In genomic region chr3:161220850-161221753, GRCh38 we compare ENCODE assay signal across 8 cellular contexts.
A peak's percentile ranks its signal among the peaks of the same experiment; 100 is the strongest.
DNase-seq lines count a peak whose midpoint lies in the region; ATAC-seq lines count a peak whose summit lies in the region.

TSS of gene NMD3 (plus strand) at chr3:161221311. CDS start at chr3:161222014, 703 bp downstream.

- peak within 1 kb of the TSS; percentile 73 for H3K27ac ChIP-seq in cingulate gyrus (ENCODE audit: low read depth, low read length)
- peak within 1 kb of the TSS; percentile 77 for H3K27ac ChIP-seq in layer of hippocampus (ENCODE audit: low read depth, low read length)

- H3K27me3 ChIP-seq in layer of hippocampus (ENCODE audit: control insufficient read depth, insufficient read depth, low read length): no peaks in the 10 kb centered on the region

- peak; percentile 98 for ATAC-seq in HG03442 (IDR thresholded peaks at IDR 0.05; ENCODE audit: unreplicated experiment)

- DNase-seq in Ammon's horn (ENCODE audit: low spot score) (peak; percentile 96), GM19238 (ENCODE audit: insufficient read length, low spot score) (peak; percentile 83), NCI-H524 (lab: John Stamatoyannopoulos, UW) (peak; percentile 94 to 96)
- peak; percentile 90 to 95 for DNase-seq in activated CD4-positive, alpha-beta T cell treated with anti-CD3 and anti-CD28 coated beads for 4 hours
- DNase-seq in stimulated activated CD4-positive, alpha-beta T cell treated with anti-CD3 and anti-CD28 coated beads, Interleukin-1b, Interleukin-23, amount 100 ng/mL, for 4 hours (ENCODE audit: low read depth in 2 of 2): peak; percentile 89 to 90

Comparison
In these comparisons a context has a peak if more than half of its experiments do, and no peak if none do; other contexts are left out.
1. Peak in every context shown above with its lines: DNase-seq, ATAC-seq and H3K27ac ChIP-seq.